Comparison of ENCODE assay signal across 9 cellular contexts in genomic region chr21:45548711-45549491, GRCh38. TPM values are rescaled to one million over a fixed set of nuclear protein-coding genes. Genes with fewer than 3 reads are reported as not detected.
DNase-seq lines count a peak whose midpoint lies in the region; ATAC-seq and TF ChIP-seq lines count a peak whose summit lies in the region.
"Had no signal": no experiment of that assay in that cellular context is flagged by ENCODE, and none has a peak within 500 bp of the region (broad histone marks: within the 10 kb centered on the region; RNA-seq: fewer than 3 reads in every experiment).

No MANE protein-coding gene starts in this region.

- no peaks in the 10 kb centered on the region for H3K27me3 ChIP-seq in naive thymus-derived CD4-positive, alpha-beta T cell (ENCODE audit: control insufficient read depth in 2 of 2, insufficient read depth in 2 of 2, low read length in 2 of 2)
- H3K27me3 ChIP-seq in transverse colon = no peaks in the 10 kb centered on the region

- ATAC-seq in stimulated activated naive CD8-positive, alpha-beta T cell treated with anti-CD3 and anti-CD28 coated beads, Interleukin-15, amount 100 ng/mL, for 72 hours = no peak
- ATAC-seq in stimulated activated naive CD8-positive, alpha-beta T cell treated with anti-CD3 and anti-CD28 coated beads, Interleukin-15, Interleukin-2, amounts not matched to agents 100 U/mL and 50 U/mL, for 24 hours = no peak
- ATAC-seq in activated naive CD4-positive, alpha-beta T cell treated with anti-CD3 and anti-CD28 coated beads, Interleukin-2, amount 50 U/mL, for 72 hours = no peak
- no peak for ATAC-seq in naive thymus-derived CD4-positive, alpha-beta T cell
- ATAC-seq in HG03469 (IDR thresholded peaks at IDR 0.05; ENCODE audit: unreplicated experiment) = no peak

- H3K36me3 ChIP-seq in naive thymus-derived CD4-positive, alpha-beta T cell (ENCODE audit: control insufficient read depth in 2 of 3, insufficient read depth in 3 of 3, low read length in 3 of 3) = no peaks in the 10 kb centered on the region
- H3K36me3 ChIP-seq in transverse colon = no peaks in the 10 kb centered on the region

- in situ Hi-C loops in transverse colon (cut with MboI; ENCODE audit: low pct_ligation_motif_present in 1 of 4, low pct_unique_long_range_greater_than_20kb in 1 of 4, low sequenced_read_pairs in 3 of 4) = no loop called here

- POLR2A ChIA-PET in naive thymus-derived CD4-positive, alpha-beta T cell (lab: Charles Lee) = interaction anchor here (0.7 kb wide), 1 partner anchor 39 kb away, joined by 3 read pairs; no protein-coding TSS in a partner anchor

- no peaks in the 10 kb centered on the region for H3K36me3 Mint-ChIP-seq in activated naive CD4-positive, alpha-beta T cell treated with anti-CD3 and anti-CD28 coated beads, Interleukin-2, amount 50 U/mL, for 72 hours
- H3K36me3 Mint-ChIP-seq in naive thymus-derived CD4-positive, alpha-beta T cell = no peaks in the 10 kb centered on the region

- peaks cover 48% of the 10 kb centered on the region for H3K4me1 Mint-ChIP-seq in stimulated activated naive CD8-positive, alpha-beta T cell treated with anti-CD3 and anti-CD28 coated beads, Interleukin-15, amount 100 ng/mL, for 72 hours
- H3K4me1 Mint-ChIP-seq in naive thymus-derived CD4-positive, alpha-beta T cell = peaks cover 28 to 49% (median 36%) of the 10 kb centered on the region in 7 donors

- no peaks in the 10 kb centered on the region for H3K9me3 Mint-ChIP-seq in stimulated activated naive CD8-positive, alpha-beta T cell treated with anti-CD3 and anti-CD28 coated beads, Interleukin-15, amount 100 ng/mL, for 72 hours
- no peaks in the 10 kb centered on the region for H3K9me3 Mint-ChIP-seq in activated naive CD4-positive, alpha-beta T cell treated with anti-CD3 and anti-CD28 coated beads, Interleukin-2, amount 50 U/mL, for 72 hours
- H3K9me3 Mint-ChIP-seq in naive thymus-derived CD4-positive, alpha-beta T cell = no peaks in the 10 kb centered on the region

- H3K4me3 Mint-ChIP-seq in stimulated activated naive CD8-positive, alpha-beta T cell treated with anti-CD3 and anti-CD28 coated beads, Interleukin-15, amount 100 ng/mL, for 72 hours = peak overlapping the region; percentile 27 to 55
- peak overlapping the region in 9 of 10 donors; percentile 50 to 83 (median 64) for H3K4me3 Mint-ChIP-seq in naive thymus-derived CD4-positive, alpha-beta T cell

- TF ChIP-seq POLR2A in transverse colon (IDR thresholded peaks at IDR 0.05) = no peak

- peak overlapping the region; percentile 69 to 90 for H3K27ac Mint-ChIP-seq in stimulated activated naive CD8-positive, alpha-beta T cell treated with anti-CD3 and anti-CD28 coated beads, Interleukin-15, amount 100 ng/mL, for 72 hours
- H3K27ac Mint-ChIP-seq in activated naive CD4-positive, alpha-beta T cell treated with anti-CD3 and anti-CD28 coated beads, Interleukin-2, amount 50 U/mL, for 72 hours = peak overlapping the region; percentile 28 to 45
- peak overlapping the region; percentile 78 to 93 (median 90) for H3K27ac Mint-ChIP-seq in naive thymus-derived CD4-positive, alpha-beta T cell

- H3K4me3 ChIP-seq in naive thymus-derived CD4-positive, alpha-beta T cell (ENCODE audit: low read length) = no peak overlapping the region
- no peak overlapping the region for H3K4me3 ChIP-seq in transverse colon

- CTCF ChIA-PET in naive thymus-derived CD4-positive, alpha-beta T cell (lab: Charles Lee) = no interaction called here

- no peak overlapping the region for H3K27ac ChIP-seq in naive thymus-derived CD4-positive, alpha-beta T cell (ENCODE audit: low read depth, low read length)
- H3K27ac ChIP-seq in transverse colon = no peak overlapping the region

- peaks cover 19 to 23% of the 10 kb centered on the region in 2 donors for H3K4me1 ChIP-seq in naive thymus-derived CD4-positive, alpha-beta T cell (ENCODE audit: control insufficient read depth in 2 of 2, insufficient read depth in 2 of 2, low read length in 2 of 2)
- H3K4me1 ChIP-seq in transverse colon = peaks cover 0 to 11% (median 2%) of the 10 kb centered on the region in 4 donors

- TF ChIP-seq EP300 in transverse colon (IDR thresholded peaks at IDR 0.05; ENCODE audit: low read depth) = no peak

- no peak for TF ChIP-seq CTCF in transverse colon (IDR thresholded peaks at IDR 0.05)

- intact Hi-C loops in naive thymus-derived CD4-positive, alpha-beta T cell (cut with micrococcal nuclease) = no loop called here
- intact Hi-C loops in transverse colon (cut with DNase I; ENCODE audit: low total_unique reads) = no loop called here

- H3K27me3 Mint-ChIP-seq in stimulated activated naive CD8-positive, alpha-beta T cell treated with anti-CD3 and anti-CD28 coated beads, Interleukin-15, amount 100 ng/mL, for 72 hours = no peaks in the 10 kb centered on the region
- H3K27me3 Mint-ChIP-seq in naive thymus-derived CD4-positive, alpha-beta T cell = no peaks in the 10 kb centered on the region

- no peak for DNase-seq in stimulated activated naive CD8-positive, alpha-beta T cell treated with anti-CD3 and anti-CD28 coated beads, Interleukin-15, amount 100 ng/mL, for 72 hours
- DNase-seq in stimulated activated naive CD8-positive, alpha-beta T cell treated with anti-CD3 and anti-CD28 coated beads, Interleukin-15, Interleukin-2, amounts not matched to agents 100 U/mL and 50 U/mL, for 24 hours = no peak
- DNase-seq in activated naive CD4-positive, alpha-beta T cell treated with anti-CD3 and anti-CD28 coated beads, Interleukin-2, amount 50 U/mL, for 72 hours (ENCODE audit: low spot score in 2 of 2) = no peak
- no peak for DNase-seq in naive thymus-derived CD4-positive, alpha-beta T cell
- DNase-seq in NCI-H1417 treated with DMSO at 0.1 percent for 48 hours (lab: John Stamatoyannopoulos, UW) = no peak
- DNase-seq in transverse colon = no peak
- DNase-seq in NCI-H526 (lab: John Stamatoyannopoulos, UW) = no peak
- DNase-seq: mesenchymal stem cell had no signal

- H3K9me3 ChIP-seq in naive thymus-derived CD4-positive, alpha-beta T cell (ENCODE audit: control insufficient read depth in 2 of 3, low read length in 3 of 3) = no peaks in the 10 kb centered on the region
- no peaks in the 10 kb centered on the region for H3K9me3 ChIP-seq in transverse colon

- WGBS in transverse colon (ENCODE audit: low coverage in 1 of 2), 2 donors = 56 to 93% methylated on average over 3 to 9 of the region's 9 CpGs

RNA-seq across cellular contexts. Expression of gene SLC19A1, which starts 6.7 kb away (rescaled TPM):
- total RNA-seq in activated naive CD4-positive, alpha-beta T cell treated with anti-CD3 and anti-CD28 coated beads, Interleukin-2, amount 50 U/mL, for 72 hours = 10 to 100 TPM; 24.9 to 62.5 TPM
- 10 to 100 TPM; 10.5 to 49.1 (median 21.6) TPM for total RNA-seq in naive thymus-derived CD4-positive, alpha-beta T cell
- polyA plus RNA-seq in naive thymus-derived CD4-positive, alpha-beta T cell = 10 to 100 TPM; 11.7 to 15.6 TPM
- 10 to 100 TPM in 3 of 4 donors, 1 to 10 TPM in 1; 8.3 to 24.1 (median 17.3) TPM for total RNA-seq in transverse colon

Comparison
In these comparisons a context has a peak if more than half of its experiments do, and no peak if none do; other contexts are left out.
1. H3K27ac Mint-ChIP-seq: peak in every context shown above with its lines; median percentile 90 in naive thymus-derived CD4-positive, alpha-beta T cell; 80 in stimulated activated naive CD8-positive, alpha-beta T cell treated with anti-CD3 and anti-CD28 coated beads, Interleukin-15, amount 100 ng/mL, for 72 hours; 36 in activated naive CD4-positive, alpha-beta T cell treated with anti-CD3 and anti-CD28 coated beads, Interleukin-2, amount 50 U/mL, for 72 hours.